In genomic region chr7:101814996-101815825, GRCh38 we compare ENCODE assay signal across 8 cellular contexts. TPM values are rescaled to one million over a fixed set of nuclear protein-coding genes. Genes with fewer than 3 reads are reported as not detected.
DNase-seq lines count a peak whose midpoint lies in the region; ATAC-seq and TF ChIP-seq lines count a peak whose summit lies in the region.

No MANE protein-coding gene starts in this region.

- DNase-seq in AG04450 (ENCODE audit: low read depth, low spot score) (no peak), RWPE2 (ENCODE audit: low spot score) (no peak), hepatic stellate cell (ENCODE audit: low spot score) (peak; percentile 53), sciatic nerve (ENCODE audit: low spot score) (peak; percentile 76), dedifferentiated amniotic fluid mesenchymal stem cell (ENCODE audit: extremely low spot score) (no peak)
- peak; percentile 80 for DNase-seq in activated naive CD8-positive, alpha-beta T cell treated with anti-CD3 and anti-CD28 coated beads, Interleukin-2, amount 10 ng/mL, durations not matched to agents 7 days and 5 days

- H3K27me3 Mint-ChIP-seq in activated naive CD8-positive, alpha-beta T cell treated with anti-CD3 and anti-CD28 coated beads, Interleukin-2, amount 10 ng/mL, durations not matched to agents 7 days and 5 days = peaks cover 41% of the 10 kb centered on the region

- peak overlapping the region; percentile 34 for H3K27ac Mint-ChIP-seq in activated naive CD8-positive, alpha-beta T cell treated with anti-CD3 and anti-CD28 coated beads, Interleukin-2, amount 10 ng/mL, durations not matched to agents 7 days and 5 days

- H3K4me1 Mint-ChIP-seq in activated naive CD8-positive, alpha-beta T cell treated with anti-CD3 and anti-CD28 coated beads, Interleukin-2, amount 10 ng/mL, durations not matched to agents 7 days and 5 days = peaks cover 12% of the 10 kb centered on the region

- intact Hi-C loops in sciatic nerve (cut with DNase I) = loop anchor here (10.0 kb wide), 1 partner anchor 120 kb away; no protein-coding TSS in a partner anchor

- peaks cover 20% of the 10 kb centered on the region for H3K4me1 ChIP-seq in RWPE2 (ENCODE audit: insufficient read depth, poor library complexity, severe bottlenecking)

- CTCF ChIA-PET in AG04450 (lab: Charles Lee) = interaction anchor here (0.5 to 1.3 kb wide), 2 partner anchors 7 to 212 kb away, joined by 3 to 4 read pairs; no protein-coding TSS in a partner anchor

- H3K4me3 Mint-ChIP-seq in activated naive CD8-positive, alpha-beta T cell treated with anti-CD3 and anti-CD28 coated beads, Interleukin-2, amount 10 ng/mL, durations not matched to agents 7 days and 5 days = peak overlapping the region; percentile 83

- H3K36me3 ChIP-seq in RWPE2 (ENCODE audit: low read depth) = no peaks in the 10 kb centered on the region

- H3K9me3 ChIP-seq in AG04450 (ENCODE audit: control insufficient read depth, insufficient read depth, low read length) (no peaks in the 10 kb centered on the region; the same call in 1 of the 2 replicates), RWPE2 (ENCODE audit: severe bottlenecking) (no peaks in the 10 kb centered on the region)

- POLR2A ChIA-PET in AG04450 (lab: Yijun Ruan, JAX) = no interaction called here
- POLR2A ChIA-PET in activated naive CD8-positive, alpha-beta T cell treated with anti-CD3 and anti-CD28 coated beads, Interleukin-2, amount 10 ng/mL, durations not matched to agents 7 days and 5 days (lab: Charles Lee) = interaction anchor here (0.8 kb wide), 1 partner anchor 71 kb away, joined by 3 read pairs; no protein-coding TSS in a partner anchor

- no peaks in the 10 kb centered on the region for H3K9me3 Mint-ChIP-seq in activated naive CD8-positive, alpha-beta T cell treated with anti-CD3 and anti-CD28 coated beads, Interleukin-2, amount 10 ng/mL, durations not matched to agents 7 days and 5 days

- H3K4me3 ChIP-seq in AG04450 (ENCODE audit: low read depth, low read length) (peak overlapping the region; percentile 78), RWPE2 (ENCODE audit: severe bottlenecking) (peak overlapping the region; percentile 65)

- TF ChIP-seq CTCF in AG04450 (IDR thresholded peaks at IDR 0.05; ENCODE audit: low read depth, low read length) = no peak
- peak; percentile 80 for TF ChIP-seq CTCF in RWPE2 (IDR thresholded peaks at IDR 0.05; ENCODE audit: poor library complexity, severe bottlenecking)

- ATAC-seq in GM18868 (IDR thresholded peaks at IDR 0.05; ENCODE audit: unreplicated experiment) (peak; percentile 39), HG03139 (IDR thresholded peaks at IDR 0.05; ENCODE audit: unreplicated experiment) (peak; percentile 23), RWPE2 (ENCODE audit: low read depth) (0 out of 3 replicates have a peak, but pooled peaks have one; percentile 6), sciatic nerve (peak; percentile 35)
- ATAC-seq in activated naive CD8-positive, alpha-beta T cell treated with anti-CD3 and anti-CD28 coated beads, Interleukin-2, amount 10 ng/mL, durations not matched to agents 7 days and 5 days (ENCODE audit: low read depth) = peak; percentile 55

- H3K27ac ChIP-seq in AG04450 (ENCODE audit: low read depth, low read length) = no peak overlapping the region
- H3K27ac ChIP-seq in RWPE2 (ENCODE audit: poor library complexity, severe bottlenecking) = peak overlapping the region; percentile 82

- H3K36me3 Mint-ChIP-seq in activated naive CD8-positive, alpha-beta T cell treated with anti-CD3 and anti-CD28 coated beads, Interleukin-2, amount 10 ng/mL, durations not matched to agents 7 days and 5 days = no peaks in the 10 kb centered on the region

- H3K27me3 ChIP-seq in AG04450 (ENCODE audit: control insufficient read depth, insufficient read depth, low read length) = no peaks in the 10 kb centered on the region
- H3K27me3 ChIP-seq in RWPE2 (ENCODE audit: insufficient read depth, poor library complexity, severe bottlenecking) = no peaks in the 10 kb centered on the region

RNA-seq across cellular contexts. Expression of gene CUX1, which starts 2.2 kb away (rescaled TPM):
- polyA plus RNA-seq in AG04450 (2011; rRNA removed) = 29.7 and 33.8 TPM in 2 replicates
- 27.6 and 29.0 TPM in 2 replicates for polyA minus RNA-seq in AG04450 (2011; rRNA and poly(A)+ RNA removed)
- 10 to 100 TPM; 35.7 to 37.6 TPM for total RNA-seq in activated naive CD8-positive, alpha-beta T cell treated with anti-CD3 and anti-CD28 coated beads, Interleukin-2, amount 10 ng/mL, durations not matched to agents 7 days and 5 days
- 156 TPM for total RNA-seq in sciatic nerve

Comparison
In these comparisons a context has a peak if more than half of its experiments do, and no peak if none do; other contexts are left out.
1. DNase-seq: peak in activated naive CD8-positive, alpha-beta T cell treated with anti-CD3 and anti-CD28 coated beads, Interleukin-2, amount 10 ng/mL, durations not matched to agents 7 days and 5 days (single experiment), hepatic stellate cell (single experiment) and sciatic nerve (single experiment); none in AG04450 (single experiment), RWPE2 (single experiment) and dedifferentiated amniotic fluid mesenchymal stem cell (single experiment).
2. Peak in every context shown above with its lines, with median percentiles within 50 percentile points of each other: ATAC-seq.